Comparison of ENCODE assay signal across 19 cellular contexts in genomic region chr1:46150085-46150484, GRCh38. TPM values are rescaled to one million over a fixed set of nuclear protein-coding genes. Genes with fewer than 3 reads are reported as not detected.
"Had no signal": no experiment of that assay in that cellular context is flagged by ENCODE, and none has a peak within 500 bp of the region (broad histone marks: within the 10 kb centered on the region; RNA-seq: fewer than 3 reads in every experiment).

No MANE protein-coding gene starts in this region.

- H3K4me1 ChIP-seq: ascending aorta, pancreas, spleen had no signal

- H3K4me3 ChIP-seq: ascending aorta, coronary artery, pancreas, SK-N-MC, spleen had no signal

- ATAC-seq: activated CD4-positive, alpha-beta T cell treated with anti-CD3 and anti-CD28 coated beads for 36 hours; pancreas; stimulated activated naive B cell treated with anti-CD40 and anti-IgM and Interleukin-4, amounts not matched to agents 10 μg/mL and 1 μg/mL and 100 μg/mL, for 72 hours; T-cell had no signal

- H3K27me3 ChIP-seq: ascending aorta, pancreas, spleen had no signal

- H3K9me3 ChIP-seq: ascending aorta, pancreas, spleen had no signal

- DNase-seq: activated CD4-positive, alpha-beta memory T cell treated with anti-CD3 and anti-CD28 coated beads, Interleukin-2, amount 10 ng/mL, durations not matched to agents 7 days and 5 days; activated CD4-positive, alpha-beta T cell treated with anti-CD3 and anti-CD28 coated beads for 36 hours; activated naive CD8-positive, alpha-beta T cell treated with anti-CD3 and anti-CD28 coated beads, Interleukin-2, amount 10 ng/mL, durations not matched to agents 7 days and 5 days; caudate nucleus; effector memory CD4-positive, alpha-beta T cell; glutamatergic neuron; midbrain; pancreas; retina; spleen; stimulated activated CD4-positive, alpha-beta T cell treated with anti-CD3 and anti-CD28 coated beads, Interleukin-1b, Interleukin-23, amount 100 ng/mL, for 48 hours; stimulated activated naive B cell treated with anti-CD40 and anti-IgM and Interleukin-4, amounts not matched to agents 10 μg/mL and 1 μg/mL and 100 μg/mL, for 72 hours; T-cell had no signal

- H3K36me3 ChIP-seq: ascending aorta, pancreas, spleen had no signal

- H3K27ac ChIP-seq: ascending aorta, epithelial cell of prostate, pancreas, SK-N-MC, spleen, VCaP had no signal

RNA-seq across cellular contexts. Expression of gene TSPAN1, which starts 24.8 kb away (rescaled TPM):
- total RNA-seq: activated CD4-positive, alpha-beta memory T cell treated with anti-CD3 and anti-CD28 coated beads, Interleukin-2, amount 10 ng/mL, durations not matched to agents 7 days and 5 days; activated CD4-positive, alpha-beta T cell treated with anti-CD3 and anti-CD28 coated beads for 36 hours; activated naive CD8-positive, alpha-beta T cell treated with anti-CD3 and anti-CD28 coated beads, Interleukin-2, amount 10 ng/mL, durations not matched to agents 7 days and 5 days had no signal

RNA-seq across cellular contexts. Expression of gene P3R3URF, which starts 26.2 kb away (rescaled TPM):
- total RNA-seq: activated CD4-positive, alpha-beta memory T cell treated with anti-CD3 and anti-CD28 coated beads, Interleukin-2, amount 10 ng/mL, durations not matched to agents 7 days and 5 days; activated CD4-positive, alpha-beta T cell treated with anti-CD3 and anti-CD28 coated beads for 36 hours; activated naive CD8-positive, alpha-beta T cell treated with anti-CD3 and anti-CD28 coated beads, Interleukin-2, amount 10 ng/mL, durations not matched to agents 7 days and 5 days; ascending aorta; pancreas; spleen; T-cell; ureter had no signal
